ENCODE assay signal across 10 cellular contexts in the genomic region with DNA sequence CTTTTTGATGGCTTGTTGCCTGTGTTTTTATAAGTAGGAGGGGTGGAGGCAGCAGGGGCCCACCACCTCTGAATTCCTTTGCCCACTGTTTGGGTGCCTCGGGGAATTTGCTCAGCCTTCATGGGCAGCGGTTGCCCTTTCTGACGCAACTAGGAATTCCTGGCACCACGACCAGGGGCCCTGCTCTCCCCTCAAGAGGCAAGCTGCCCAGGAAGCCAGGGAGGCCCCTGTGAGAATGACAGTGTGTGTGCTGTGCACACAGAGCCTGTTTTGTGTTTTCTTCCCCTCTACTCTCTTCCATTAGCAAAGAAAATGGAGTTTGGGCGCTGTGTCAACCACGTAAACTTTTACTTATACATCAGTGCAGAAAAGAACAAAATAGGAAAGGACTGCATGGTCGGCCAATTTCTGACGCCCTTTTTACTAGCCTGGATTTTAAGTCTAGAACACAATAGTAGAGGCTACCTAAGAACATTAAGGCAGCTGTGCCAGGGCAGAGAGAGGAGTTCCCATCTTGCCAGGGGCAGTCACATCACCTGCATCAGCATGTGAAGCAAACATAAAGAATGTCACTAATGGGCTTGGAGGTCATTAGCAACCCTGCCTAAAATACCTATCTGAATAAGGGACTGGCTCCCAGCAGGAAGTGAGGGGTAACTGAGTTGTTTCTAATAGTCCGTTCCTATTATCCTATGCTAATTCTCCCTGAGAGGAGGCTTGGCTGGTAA. TPM values are rescaled to one million over a fixed set of nuclear protein-coding genes. Genes with fewer than 3 reads are reported as not detected.
DNase-seq lines count a peak whose midpoint lies in the region; ATAC-seq, FAIRE-seq and TF ChIP-seq lines count a peak whose summit lies in the region.
"Had no signal": no experiment of that assay in that cellular context is flagged by ENCODE, and none has a peak within 500 bp of the region (broad histone marks: within the 10 kb centered on the region; RNA-seq: fewer than 3 reads in every experiment).

No MANE protein-coding gene starts in this region.

- no peaks in the 10 kb centered on the region for H3K79me2 ChIP-seq in fibroblast of lung (ENCODE audit: control insufficient read depth, insufficient read depth, low read length)

- peak; percentile 16 to 74; a peak in 3 of 6 replicates for ATAC-seq in A549
- ATAC-seq in gastrocnemius medialis = no peak
- ATAC-seq in GM18907 (IDR thresholded peaks at IDR 0.05; ENCODE audit: unreplicated experiment) = no peak
- ATAC-seq in esophagus mucosa = no peak

- H3K4me3 ChIP-seq in A549 = no peak overlapping the region
- no peak overlapping the region for H3K4me3 ChIP-seq in fibroblast of lung (replicated peaks in 1 of 4; ENCODE audit: control extremely low read depth in 1 of 4, insufficient read depth in 1 of 4, low read depth in 3 of 4, low read length in 4 of 4)
- H3K4me3 ChIP-seq in mesodermal cell (ENCODE audit: extremely low read depth, insufficient read depth, low read length, poor library complexity, severe bottlenecking) = no peak overlapping the region
- H3K4me3 ChIP-seq in gastrocnemius medialis = no peak overlapping the region
- H3K4me3 ChIP-seq: HAP-1 had no signal

- 44% methylated on average over 9 of the region's 9 CpGs for WGBS in A549 (ENCODE audit: missing lambda C conversion rate)
- 60 to 67% methylated on average over 3 to 5 of the region's 9 CpGs for WGBS in mesodermal cell (ENCODE audit: insufficient coverage in 2 of 2), 2 experiments

- H3K4me2 ChIP-seq in A549 (peak overlapping the region; percentile 57), fibroblast of lung (ENCODE audit: extremely low read depth, insufficient read depth, low read length) (no peak overlapping the region)

- H3K36me3 ChIP-seq in fibroblast of lung (ENCODE audit: control insufficient read depth, insufficient read depth, low read length) (no peaks in the 10 kb centered on the region), mesodermal cell (ENCODE audit: control insufficient read depth, insufficient read depth, low read length) (no peaks in the 10 kb centered on the region), gastrocnemius medialis (no peaks in the 10 kb centered on the region)
- H3K36me3 ChIP-seq: HAP-1 had no signal

- no peak for TF ChIP-seq RAD21 in A549 (conservative IDR thresholded peaks at IDR 0.05 in 1 of 2, IDR thresholded peaks at IDR 0.05 in 1 of 2)

- in situ Hi-C loops in gastrocnemius medialis (cut with MboI; ENCODE audit: low sequenced_read_pairs in 4 of 4) = loop anchor here in 1 of 4 donors (25.0 kb wide), 1 partner anchor 321 kb away; no protein-coding TSS in a partner anchor

- TF ChIP-seq CTCF in A549 (IDR thresholded peaks at IDR 0.05) = no peak
- no peak for TF ChIP-seq CTCF in fibroblast of lung (conservative IDR thresholded peaks at IDR 0.05 in 1 of 2, IDR thresholded peaks at IDR 0.05 in 1 of 2; ENCODE audit: low read depth in 1 of 2, low read length in 2 of 2)
- TF ChIP-seq CTCF in gastrocnemius medialis (IDR thresholded peaks at IDR 0.05 in 4 of 5, conservative IDR thresholded peaks at IDR 0.05 in 1 of 5) = no peak

- intact Hi-C loops in gastrocnemius medialis (cut with DNase I; ENCODE audit: low total_unique reads) = no loop called here

- H3K9me3 ChIP-seq in A549 = no peaks in the 10 kb centered on the region
- H3K9me3 ChIP-seq in fibroblast of lung (ENCODE audit: control insufficient read depth, insufficient read depth, low read depth, low read length) = no peaks in the 10 kb centered on the region
- no peaks in the 10 kb centered on the region for H3K9me3 ChIP-seq in mesodermal cell (ENCODE audit: control insufficient read depth, low read length)
- H3K9me3 ChIP-seq in gastrocnemius medialis = no peaks in the 10 kb centered on the region
- H3K9me3 ChIP-seq: HAP-1 had no signal

- peak in 1 of 2 experiments; percentile 47 for DNase-seq in A549 (ENCODE audit: low read depth in 1 of 2, low spot score in 1 of 2)
- DNase-seq in NCI-H226 = peak; percentile 48
- peak; percentile 76 to 80 for DNase-seq in fibroblast of lung (ENCODE audit: low read depth in 2 of 2)
- DNase-seq in gastrocnemius medialis = no peak
- DNase-seq in Kasumi-1 (lab: John Stamatoyannopoulos, UW) = no peak
- DNase-seq: activated CD4-positive, alpha-beta memory T cell treated with anti-CD3 and anti-CD28 coated beads for 36 hours had no signal

- CTCF ChIA-PET in A549 (lab: Yijun Ruan, JAX) = interaction anchor here (1.3 to 11.9 kb wide), 2 partner anchors 10 to 106 kb away, joined by 4 to 191 read pairs; no protein-coding TSS in a partner anchor

- no peak for TF ChIP-seq POLR2A in A549 (IDR thresholded peaks at IDR 0.05; ENCODE audit: low read length)
- TF ChIP-seq POLR2A in gastrocnemius medialis (IDR thresholded peaks at IDR 0.05) = no peak

- H3K27ac ChIP-seq in A549 (peak overlapping the region; percentile 53 to 81), fibroblast of lung (ENCODE audit: insufficient read depth, low read length) (no peak overlapping the region), mesodermal cell (ENCODE audit: low read depth, low read length, severe bottlenecking) (peak overlapping the region; percentile 30), gastrocnemius medialis (no peak overlapping the region)

- H2AFZ ChIP-seq in fibroblast of lung (ENCODE audit: low read length) = no peak overlapping the region

- POLR2A ChIA-PET in A549 (lab: Yijun Ruan, JAX) = interaction anchor here (0.6 to 2.0 kb wide), 2 partner anchors 18 to 558 kb away, joined by 3 to 9 read pairs; a partner anchor contains a TSS

- H3K9ac ChIP-seq in fibroblast of lung (ENCODE audit: insufficient read depth, low read length) = no peak overlapping the region

- H3K4me1 ChIP-seq in A549 (peaks cover 27% of the 10 kb centered on the region), fibroblast of lung (ENCODE audit: control insufficient read depth, extremely low read depth, insufficient read depth, low read length) (no peaks in the 10 kb centered on the region), mesodermal cell (ENCODE audit: control insufficient read depth, insufficient read depth, low read length, poor library complexity, severe bottlenecking) (peaks cover 13% of the 10 kb centered on the region), gastrocnemius medialis (no peaks in the 10 kb centered on the region)

- TF ChIP-seq EP300 in A549 (IDR thresholded peaks at IDR 0.05) = no peak

- no peaks in the 10 kb centered on the region for H3K27me3 ChIP-seq in fibroblast of lung (ENCODE audit: control insufficient read depth, insufficient read depth, low read length)
- H3K27me3 ChIP-seq in gastrocnemius medialis = no peaks in the 10 kb centered on the region

- no peaks in the 10 kb centered on the region for H4K20me1 ChIP-seq in fibroblast of lung (ENCODE audit: control insufficient read depth, extremely low read depth, insufficient read depth, low read length)

- no peak for FAIRE-seq in A549 (lab: Jason Lieb, UNC)

TF ChIP-seq in A549, 52 proteins besides CTCF, POLR2A, EP300 and RAD21:
- TF ChIP-seq ZC3H11A (IDR thresholded peaks at IDR 0.05) = no peak
- TF ChIP-seq CEBPB (IDR thresholded peaks at IDR 0.05) = peak in 1 of 2 experiments; percentile 56; a peak in 2 of 4 replicates
- TF ChIP-seq GATA3 (IDR thresholded peaks at IDR 0.05; ENCODE audit: borderline replicate concordance) = peak; percentile 9; the same call in 1 of the 2 replicates
- no peak for TF ChIP-seq MYC (IDR thresholded peaks at IDR 0.05; ENCODE audit: borderline replicate concordance, low read length)

RNA-seq across cellular contexts. Expression of a gene that starts 17.9 kb away (rescaled TPM):
- polyA plus RNA-seq in A549 (2011; rRNA removed) (17.7 and 30.5 TPM in 2 replicates), A549 (2017; fragmentation: RNase III; extraction: RNeasy Plus Mini Kit Qiagen cat#74134 plus additional on column Dnase treatment) (11.3 to 14.0 TPM (median 13.5 TPM) in 3 replicates), fibroblast of lung (5.6 and 5.7 TPM in 2 replicates)
- polyA plus RNA-seq in A549 (2012; cell fraction: cytosol; rRNA removed) = 3.0 and 3.1 TPM in 2 replicates
- 1.5 and 3.2 TPM in 2 replicates for polyA plus RNA-seq in A549 (2012; cell fraction: nucleus; rRNA removed)
- 4.0 and 5.2 TPM in 2 replicates for polyA minus RNA-seq in A549 (2011; rRNA and poly(A)+ RNA removed)
- total RNA-seq in fibroblast of lung (7.2 and 7.9 TPM in 2 replicates), gastrocnemius medialis (10 to 100 TPM in 2 of 4 donors, 1 to 10 TPM in 2; 5.6 to 15.7 (median 9.9) TPM), esophagus mucosa (8.6 TPM)
- 3.3 and 5.2 TPM in 2 replicates for polyA plus RNA-seq in fibroblast of lung (2012)
- polyA minus RNA-seq in fibroblast of lung (ENCODE audit: low replicate concordance) = 0.07 and 0.27 TPM in 2 replicates
- 15.1 TPM for polyA plus RNA-seq in mesodermal cell (2013, experiment 1 of 2)
- polyA plus RNA-seq in mesodermal cell (2013, experiment 2 of 2) = 16.5 TPM

RNA-seq across cellular contexts. Expression of a gene that starts 53.0 kb away (rescaled TPM):
- polyA plus RNA-seq in A549 (2011; rRNA removed) (70.8 and 87.7 TPM in 2 replicates), A549 (2017; fragmentation: RNase III; extraction: RNeasy Plus Mini Kit Qiagen cat#74134 plus additional on column Dnase treatment) (33.2 to 35.8 TPM (median 35.3 TPM) in 3 replicates), fibroblast of lung (45.7 and 46.5 TPM in 2 replicates)
- 17.0 and 20.1 TPM in 2 replicates for polyA plus RNA-seq in A549 (2012; cell fraction: cytosol; rRNA removed)
- 10.9 and 16.6 TPM in 2 replicates for polyA plus RNA-seq in A549 (2012; cell fraction: nucleus; rRNA removed)
- 54.1 and 54.7 TPM in 2 replicates for polyA minus RNA-seq in A549 (2011; rRNA and poly(A)+ RNA removed)
- total RNA-seq in fibroblast of lung (71.4 and 80.4 TPM in 2 replicates), gastrocnemius medialis (10 to 100 TPM; 22.6 to 33.2 (median 24.0) TPM), esophagus mucosa (33.2 TPM)
- polyA plus RNA-seq in fibroblast of lung (2012) = 28.2 and 30.2 TPM in 2 replicates
- polyA minus RNA-seq in fibroblast of lung (ENCODE audit: low replicate concordance) = 36.3 and 53.6 TPM in 2 replicates
- polyA plus RNA-seq in mesodermal cell (2013, experiment 1 of 2) = 42.4 TPM
- polyA plus RNA-seq in mesodermal cell (2013, experiment 2 of 2) = 37.8 TPM

Comparison
In these comparisons a context has a peak if more than half of its experiments do, and no peak if none do; other contexts are left out.
1. ATAC-seq: peak in A549 (2 of 2); none in gastrocnemius medialis (0 of 2), GM18907 (single experiment) and esophagus mucosa (single experiment).
2. DNase-seq: peak in NCI-H226 (single experiment) and fibroblast of lung (2 of 2); none in gastrocnemius medialis (0 of 2) and Kasumi-1 (0 of 2).
3. H3K27ac ChIP-seq: peak in A549 (2 of 2) and mesodermal cell (single experiment); none in fibroblast of lung (single experiment) and gastrocnemius medialis (0 of 4).